Comparison of ENCODE assay signal across 27 cellular contexts in genomic region chr14:68740798-68741480, GRCh38. TPM values are rescaled to one million over a fixed set of nuclear protein-coding genes. Genes with fewer than 3 reads are reported as not detected.
DNase-seq lines count a peak whose midpoint lies in the region; ATAC-seq, FAIRE-seq and TF ChIP-seq lines count a peak whose summit lies in the region.
"Had no signal": no experiment of that assay in that cellular context is flagged by ENCODE, and none has a peak within 500 bp of the region (broad histone marks: within the 10 kb centered on the region; RNA-seq: fewer than 3 reads in every experiment).

No MANE protein-coding gene starts in this region.

- no peaks in the 10 kb centered on the region for H3K27me3 ChIP-seq in CD4-positive, alpha-beta T cell (ENCODE audit: control insufficient read depth, insufficient read depth, low read length)
- H3K27me3 ChIP-seq: ovary, tibial nerve had no signal

- POLR2A ChIA-PET in CD4-positive, alpha-beta T cell (lab: Charles Lee): no interaction called here

- no peak for TF ChIP-seq CTCF in CD4-positive, alpha-beta T cell (IDR thresholded peaks at IDR 0.05)

- no peak overlapping the region for H3K27ac ChIP-seq in CD4-positive, alpha-beta T cell (ENCODE audit: low read depth, low read length)
- H3K27ac ChIP-seq: coronary artery, HL-60, ovary, tibial nerve had no signal

- peaks cover 18 to 32% (median 32%) of the 10 kb centered on the region in 3 donors for H3K4me1 Mint-ChIP-seq in IgD-negative memory B cell
- peaks cover 81% of the 10 kb centered on the region for H3K4me1 Mint-ChIP-seq in dendritic cell treated with granulocyte-macrophage colony-stimulating factor and Interleukin-4, amounts not matched to agents 40 ng/mL and 50 ng/mL, for 4 days (ENCODE audit: low read depth)
- H3K4me1 Mint-ChIP-seq in stimulated activated memory B cell treated with anti-CD40 and anti-IgM and Interleukin-4, amounts not matched to agents 10 μg/mL and 1 μg/mL and 100 μg/mL, for 72 hours: peaks cover 69% of the 10 kb centered on the region
- H3K4me1 Mint-ChIP-seq in CD4-positive, alpha-beta T cell (ENCODE audit: low read depth): peaks cover 6% of the 10 kb centered on the region

- CTCF ChIA-PET in CD4-positive, alpha-beta T cell (lab: Charles Lee): no interaction called here

- peak overlapping the region; percentile 96 to 99 (median 98) for H3K27ac Mint-ChIP-seq in IgD-negative memory B cell
- H3K27ac Mint-ChIP-seq in dendritic cell treated with granulocyte-macrophage colony-stimulating factor and Interleukin-4, amounts not matched to agents 40 ng/mL and 50 ng/mL, for 4 days: peak overlapping the region; percentile 91
- H3K27ac Mint-ChIP-seq in stimulated activated memory B cell treated with anti-CD40 and anti-IgM and Interleukin-4, amounts not matched to agents 10 μg/mL and 1 μg/mL and 100 μg/mL, for 72 hours: peak overlapping the region; percentile 84
- no peak overlapping the region for H3K27ac Mint-ChIP-seq in CD4-positive, alpha-beta T cell
- H3K27ac Mint-ChIP-seq: activated T-cell treated with anti-CD3 and anti-CD28 coated beads, Interleukin-2, amount 50 U/mL, for 24 hours; CD8-positive, alpha-beta T cell; effector memory CD8-positive, alpha-beta T cell had no signal

- H3K4me3 Mint-ChIP-seq in IgD-negative memory B cell: peak overlapping the region in 3 of 4 donors; percentile 32 to 84 (median 58)
- H3K4me3 Mint-ChIP-seq in dendritic cell treated with granulocyte-macrophage colony-stimulating factor and Interleukin-4, amounts not matched to agents 40 ng/mL and 50 ng/mL, for 4 days: no peak overlapping the region
- H3K4me3 Mint-ChIP-seq in stimulated activated memory B cell treated with anti-CD40 and anti-IgM and Interleukin-4, amounts not matched to agents 10 μg/mL and 1 μg/mL and 100 μg/mL, for 72 hours: no peak overlapping the region
- H3K4me3 Mint-ChIP-seq in CD4-positive, alpha-beta T cell: no peak overlapping the region
- H3K4me3 Mint-ChIP-seq: activated T-cell treated with anti-CD3 and anti-CD28 coated beads, Interleukin-2, amount 50 U/mL, for 24 hours; CD8-positive, alpha-beta T cell; effector memory CD8-positive, alpha-beta T cell had no signal

- intact Hi-C loops in dendritic cell treated with granulocyte-macrophage colony-stimulating factor and Interleukin-4, amounts not matched to agents 40 ng/mL and 50 ng/mL, for 4 days (cut with micrococcal nuclease): loop anchor here (5.0 kb wide), 1 partner anchor 46 kb away; no protein-coding TSS in a partner anchor
- intact Hi-C loops in CD4-positive, alpha-beta T cell (cut with DNase I, micrococcal nuclease): no loop called here

- H3K9me3 Mint-ChIP-seq in IgD-negative memory B cell: peaks cover 0 to 2% (median 0%) of the 10 kb centered on the region in 3 donors
- H3K9me3 Mint-ChIP-seq in dendritic cell treated with granulocyte-macrophage colony-stimulating factor and Interleukin-4, amounts not matched to agents 40 ng/mL and 50 ng/mL, for 4 days: peaks cover 12% of the 10 kb centered on the region
- no peaks in the 10 kb centered on the region for H3K9me3 Mint-ChIP-seq in stimulated activated memory B cell treated with anti-CD40 and anti-IgM and Interleukin-4, amounts not matched to agents 10 μg/mL and 1 μg/mL and 100 μg/mL, for 72 hours
- H3K9me3 Mint-ChIP-seq in CD4-positive, alpha-beta T cell: peaks cover 4% of the 10 kb centered on the region
- H3K9me3 Mint-ChIP-seq: effector memory CD8-positive, alpha-beta T cell had no signal

- no peak for ATAC-seq in stimulated activated memory B cell treated with anti-CD40 and anti-IgM and Interleukin-4, amounts not matched to agents 10 μg/mL and 1 μg/mL and 100 μg/mL, for 72 hours
- ATAC-seq in CD4-positive, alpha-beta T cell (ENCODE audit: poor library complexity): no peak
- ATAC-seq: CD8-positive, alpha-beta T cell; Panc1 had no signal

- TF ChIP-seq POLR2A in GM12891 (IDR thresholded peaks at IDR 0.05; ENCODE audit: low read depth, low read length): no peak

- H3K36me3 Mint-ChIP-seq in IgD-negative memory B cell: peaks cover 2% of the 10 kb centered on the region
- H3K36me3 Mint-ChIP-seq in dendritic cell treated with granulocyte-macrophage colony-stimulating factor and Interleukin-4, amounts not matched to agents 40 ng/mL and 50 ng/mL, for 4 days (ENCODE audit: low read depth): peaks cover 8% of the 10 kb centered on the region
- no peaks in the 10 kb centered on the region for H3K36me3 Mint-ChIP-seq in stimulated activated memory B cell treated with anti-CD40 and anti-IgM and Interleukin-4, amounts not matched to agents 10 μg/mL and 1 μg/mL and 100 μg/mL, for 72 hours
- H3K36me3 Mint-ChIP-seq in CD4-positive, alpha-beta T cell (ENCODE audit: low read depth): no peaks in the 10 kb centered on the region
- H3K36me3 Mint-ChIP-seq: CD8-positive, alpha-beta T cell had no signal

- H3K9me3 ChIP-seq in CD4-positive, alpha-beta T cell (ENCODE audit: control insufficient read depth, low read length): no peaks in the 10 kb centered on the region
- H3K9me3 ChIP-seq: ovary had no signal

- no peak for DNase-seq in GM12891 (ENCODE audit: insufficient read length, low spot score)
- DNase-seq in CD4-positive, alpha-beta T cell: no peak
- no peak for DNase-seq in SIG-M5 treated with dmso at 0.1 percent for 504 hours (lab: John Stamatoyannopoulos, UW; ENCODE audit: unreplicated experiment)
- DNase-seq in HCEC 1CT: no peak
- DNase-seq: activated CD4-positive, alpha-beta T cell treated with anti-CD3 and anti-CD28 coated beads for 48 hours; activated gamma-delta T cell; activated T-cell treated with anti-CD3 and anti-CD28 coated beads, Interleukin-2, amount 50 U/mL, for 24 hours; CD8-positive, alpha-beta T cell; effector memory CD8-positive, alpha-beta T cell; erythroblast; GOT3; mammary epithelial cell; NCI-H1436; NCI-H345; NCI-H69; ovary; SHP77; small intestine; stimulated activated CD4-positive, alpha-beta T cell treated with anti-CD3 and anti-CD28 coated beads, Interleukin-2, amount 100 ng/mL, for 24 hours; T-helper 9 cell had no signal

- peak; percentile 69 for FAIRE-seq in GM12891 (lab: Jason Lieb, UNC)
- FAIRE-seq: small intestine had no signal

- H3K27me3 Mint-ChIP-seq in IgD-negative memory B cell: no peaks in the 10 kb centered on the region
- peaks cover 43% of the 10 kb centered on the region for H3K27me3 Mint-ChIP-seq in dendritic cell treated with granulocyte-macrophage colony-stimulating factor and Interleukin-4, amounts not matched to agents 40 ng/mL and 50 ng/mL, for 4 days
- no peaks in the 10 kb centered on the region for H3K27me3 Mint-ChIP-seq in stimulated activated memory B cell treated with anti-CD40 and anti-IgM and Interleukin-4, amounts not matched to agents 10 μg/mL and 1 μg/mL and 100 μg/mL, for 72 hours
- no peaks in the 10 kb centered on the region for H3K27me3 Mint-ChIP-seq in CD4-positive, alpha-beta T cell
- H3K27me3 Mint-ChIP-seq: activated T-cell treated with anti-CD3 and anti-CD28 coated beads, Interleukin-2, amount 50 U/mL, for 24 hours; effector memory CD8-positive, alpha-beta T cell had no signal

TF ChIP-seq in GM12891, 5 proteins besides CTCF, POLR2A, EP300 and RAD21:
- no peak for TF ChIP-seq TAF1 (IDR thresholded peaks at IDR 0.05; ENCODE audit: low read depth, low read length)
- TF ChIP-seq SPI1 (IDR thresholded peaks at IDR 0.05; ENCODE audit: low read depth, low read length): no peak
- TF ChIP-seq POLR2AphosphoS5 (IDR thresholded peaks at IDR 0.05; ENCODE audit: low read depth, low read length): no peak
- TF ChIP-seq PAX5 (IDR thresholded peaks at IDR 0.05; ENCODE audit: insufficient read depth, low read length, severe bottlenecking): no peak
- no peak for TF ChIP-seq POU2F2 (IDR thresholded peaks at IDR 0.05; ENCODE audit: low read depth, low read length)

RNA-seq across cellular contexts. Expression of gene ZFP36L1, which starts 51.9 kb away (rescaled TPM):
- 48.8 TPM for polyA plus RNA-seq in GM12891 (2012; ENCODE audit: low read depth, missing spikeins)
- polyA plus RNA-seq in IgD-negative memory B cell: 275 TPM
- total RNA-seq in CD4-positive, alpha-beta T cell: 100 to 1,000 TPM; 254 to 258 TPM

Comparison
In these comparisons a context has a peak if more than half of its experiments do, and no peak if none do; other contexts are left out.
1. H3K4me3 Mint-ChIP-seq: peak in IgD-negative memory B cell (3 of 4); none in dendritic cell treated with granulocyte-macrophage colony-stimulating factor and Interleukin-4, amounts not matched to agents 40 ng/mL and 50 ng/mL, for 4 days (single experiment), stimulated activated memory B cell treated with anti-CD40 and anti-IgM and Interleukin-4, amounts not matched to agents 10 μg/mL and 1 μg/mL and 100 μg/mL, for 72 hours (single experiment) and CD4-positive, alpha-beta T cell (single experiment).